In the genomic region with DNA sequence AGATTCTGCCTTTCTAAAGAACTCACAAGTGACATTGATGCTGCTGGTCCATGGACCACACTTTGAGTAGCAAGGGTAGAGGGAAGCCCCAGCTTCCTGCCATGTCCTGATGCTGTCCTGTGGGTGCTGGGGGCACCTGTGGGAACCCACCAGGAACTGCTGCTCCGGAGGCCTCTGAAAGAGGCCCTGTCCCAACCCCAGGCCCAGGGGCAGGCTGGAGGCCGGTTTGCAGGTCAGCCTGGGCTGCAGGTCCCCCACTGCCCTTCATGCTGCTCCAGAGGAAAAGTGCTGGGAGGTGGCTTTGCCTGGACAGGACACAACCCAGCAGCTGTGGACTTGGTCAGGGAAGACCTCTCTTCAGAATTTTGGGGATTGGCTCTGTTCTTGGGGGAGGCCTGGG, we compare ENCODE assay signal across 38 cellular contexts. TPM values are rescaled to one million over a fixed set of nuclear protein-coding genes. Genes with fewer than 3 reads are reported as not detected.
"Had no signal": no experiment of that assay in that cellular context is flagged by ENCODE, and none has a peak within 500 bp of the region (broad histone marks: within the 10 kb centered on the region; RNA-seq: fewer than 3 reads in every experiment).

No MANE protein-coding gene starts in this region.

- ATAC-seq: activated CD8-positive, alpha-beta memory T cell treated with anti-CD3 and anti-CD28 coated beads, Interleukin-2, amount 10 ng/mL, durations not matched to agents 7 days and 5 days; activated T-cell treated with anti-CD3 and anti-CD28 coated beads, Interleukin-2, amount 50 U/mL, for 72 hours; activated T-helper 17 cell treated with anti-CD3 and anti-CD28 coated beads, Interleukin-2, amount 50 U/mL, for 72 hours; body of pancreas had no signal

- H3K4me3 Mint-ChIP-seq: activated CD4-positive, alpha-beta memory T cell treated with anti-CD3 and anti-CD28 coated beads, Interleukin-2, amount 10 ng/mL, durations not matched to agents 7 days and 5 days; activated CD8-positive, alpha-beta memory T cell treated with anti-CD3 and anti-CD28 coated beads, Interleukin-2, amount 10 ng/mL, durations not matched to agents 7 days and 5 days; activated naive CD4-positive, alpha-beta T cell treated with anti-CD3 and anti-CD28 coated beads, Interleukin-2, amount 50 U/mL, for 24 hours; activated naive CD8-positive, alpha-beta T cell treated with anti-CD3 and anti-CD28 coated beads, Interleukin-2, amount 10 ng/mL, durations not matched to agents 7 days and 5 days; activated T-cell treated with anti-CD3 and anti-CD28 coated beads, Interleukin-2, amount 50 U/mL, for 72 hours; activated T-helper 17 cell treated with anti-CD3 and anti-CD28 coated beads, Interleukin-2, amount 50 U/mL, for 72 hours had no signal

- H3K27ac Mint-ChIP-seq: activated CD4-positive, alpha-beta memory T cell treated with anti-CD3 and anti-CD28 coated beads, Interleukin-2, amount 10 ng/mL, durations not matched to agents 7 days and 5 days; activated CD8-positive, alpha-beta memory T cell treated with anti-CD3 and anti-CD28 coated beads, Interleukin-2, amount 10 ng/mL, durations not matched to agents 7 days and 5 days; activated naive CD4-positive, alpha-beta T cell treated with anti-CD3 and anti-CD28 coated beads, Interleukin-2, amount 50 U/mL, for 24 hours; activated naive CD8-positive, alpha-beta T cell treated with anti-CD3 and anti-CD28 coated beads, Interleukin-2, amount 10 ng/mL, durations not matched to agents 7 days and 5 days; activated T-cell treated with anti-CD3 and anti-CD28 coated beads, Interleukin-2, amount 50 U/mL, for 72 hours; activated T-helper 17 cell treated with anti-CD3 and anti-CD28 coated beads, Interleukin-2, amount 50 U/mL, for 72 hours had no signal

- H3K27me3 Mint-ChIP-seq: activated naive CD8-positive, alpha-beta T cell treated with anti-CD3 and anti-CD28 coated beads, Interleukin-2, amount 10 ng/mL, durations not matched to agents 7 days and 5 days had no signal

- H3K36me3 ChIP-seq: ascending aorta, breast epithelium, SJCRH30, WERI-Rb-1 had no signal

- H3K4me3 ChIP-seq: ascending aorta, body of pancreas, breast epithelium, SJCRH30, SK-N-MC had no signal

- H3K9me3 ChIP-seq: ascending aorta, body of pancreas, SJCRH30 had no signal

- H3K4me1 ChIP-seq: ascending aorta, body of pancreas, breast epithelium, SJCRH30 had no signal

- H3K27ac ChIP-seq: ascending aorta, body of pancreas, breast epithelium, KMS-11, SJCRH30, SK-N-MC, WERI-Rb-1 had no signal

- DNase-seq: activated CD4-positive, alpha-beta memory T cell treated with anti-CD3 and anti-CD28 coated beads, Interleukin-2, amount 10 ng/mL, durations not matched to agents 7 days and 5 days; activated CD4-positive, alpha-beta T cell treated with anti-CD3 and anti-CD28 coated beads for 1 hour; activated CD4-positive, alpha-beta T cell treated with anti-CD3 and anti-CD28 coated beads for 48 hours; activated CD4-positive, CD25-positive, alpha-beta regulatory T cell; activated CD8-positive, alpha-beta memory T cell treated with anti-CD3 and anti-CD28 coated beads for 24 hours; activated CD8-positive, alpha-beta memory T cell treated with anti-CD3 and anti-CD28 coated beads, Interleukin-2, amount 10 ng/mL, durations not matched to agents 7 days and 5 days; activated CD8-positive, alpha-beta memory T cell treated with anti-CD3 and anti-CD28 coated beads, Interleukin-2, amount 50 U/mL, for 48 hours; activated effector memory CD4-positive, alpha-beta T cell treated with anti-CD3 and anti-CD28 coated beads, Interleukin-2, amount 50 U/mL, for 16 hours; activated naive CD4-positive, alpha-beta T cell treated with Interleukin-2 at 50 U/mL for 16 hours; activated naive CD8-positive, alpha-beta T cell treated with anti-CD3 and anti-CD28 coated beads, Interleukin-2, amount 10 ng/mL, durations not matched to agents 7 days and 5 days; activated T-cell treated with anti-CD3 and anti-CD28 coated beads, Interleukin-2, amount 50 U/mL, for 72 hours; amygdala; body of pancreas; MM.1S; MV-4-11; NCI-H1092; NCI-H1436 treated with DMSO at 0.1 percent for 48 hours; NCI-H187; NCI-H2029 treated with DMSO at 0.1 percent for 48 hours; NCI-H2107; NCI-H2171; NCI-H2227 treated with DMSO at 0.1 percent for 48 hours; NCI-H446; NCI-H510A treated with DMSO at 0.1 percent for 48 hours; NCI-H69; SHP77; SJCRH30 had no signal

- H3K36me3 Mint-ChIP-seq: activated CD8-positive, alpha-beta memory T cell treated with anti-CD3 and anti-CD28 coated beads, Interleukin-2, amount 10 ng/mL, durations not matched to agents 7 days and 5 days; activated naive CD4-positive, alpha-beta T cell treated with anti-CD3 and anti-CD28 coated beads, Interleukin-2, amount 50 U/mL, for 24 hours; activated naive CD8-positive, alpha-beta T cell treated with anti-CD3 and anti-CD28 coated beads, Interleukin-2, amount 10 ng/mL, durations not matched to agents 7 days and 5 days had no signal

- H3K4me2 ChIP-seq: KMS-11 had no signal

- H3K27me3 ChIP-seq: ascending aorta, body of pancreas, SJCRH30 had no signal

- H3K9ac ChIP-seq: KMS-11 had no signal

- H3K9me3 Mint-ChIP-seq: activated CD4-positive, alpha-beta memory T cell treated with anti-CD3 and anti-CD28 coated beads, Interleukin-2, amount 10 ng/mL, durations not matched to agents 7 days and 5 days; activated naive CD4-positive, alpha-beta T cell treated with anti-CD3 and anti-CD28 coated beads, Interleukin-2, amount 50 U/mL, for 24 hours; activated naive CD8-positive, alpha-beta T cell treated with anti-CD3 and anti-CD28 coated beads, Interleukin-2, amount 10 ng/mL, durations not matched to agents 7 days and 5 days; activated T-cell treated with anti-CD3 and anti-CD28 coated beads, Interleukin-2, amount 50 U/mL, for 72 hours; activated T-helper 17 cell treated with anti-CD3 and anti-CD28 coated beads, Interleukin-2, amount 50 U/mL, for 72 hours had no signal

- H3K4me1 Mint-ChIP-seq: activated CD4-positive, alpha-beta memory T cell treated with anti-CD3 and anti-CD28 coated beads, Interleukin-2, amount 10 ng/mL, durations not matched to agents 7 days and 5 days; activated CD8-positive, alpha-beta memory T cell treated with anti-CD3 and anti-CD28 coated beads, Interleukin-2, amount 10 ng/mL, durations not matched to agents 7 days and 5 days; activated naive CD4-positive, alpha-beta T cell treated with anti-CD3 and anti-CD28 coated beads, Interleukin-2, amount 50 U/mL, for 24 hours; activated naive CD8-positive, alpha-beta T cell treated with anti-CD3 and anti-CD28 coated beads, Interleukin-2, amount 10 ng/mL, durations not matched to agents 7 days and 5 days; activated T-helper 17 cell treated with anti-CD3 and anti-CD28 coated beads, Interleukin-2, amount 50 U/mL, for 72 hours had no signal

RNA-seq across cellular contexts. Expression of gene SLC22A11, which starts 9.6 kb away (rescaled TPM):
- total RNA-seq: activated CD4-positive, alpha-beta memory T cell treated with anti-CD3 and anti-CD28 coated beads, Interleukin-2, amount 10 ng/mL, durations not matched to agents 7 days and 5 days; activated CD8-positive, alpha-beta memory T cell treated with anti-CD3 and anti-CD28 coated beads, Interleukin-2, amount 10 ng/mL, durations not matched to agents 7 days and 5 days; activated naive CD8-positive, alpha-beta T cell treated with anti-CD3 and anti-CD28 coated beads, Interleukin-2, amount 10 ng/mL, durations not matched to agents 7 days and 5 days; activated T-cell treated with anti-CD3 and anti-CD28 coated beads, Interleukin-2, amount 50 U/mL, for 72 hours; activated T-helper 17 cell treated with anti-CD3 and anti-CD28 coated beads, Interleukin-2, amount 50 U/mL, for 72 hours; ascending aorta; body of pancreas; breast epithelium; cardiac septum; LHCN-M2; SJCRH30; T-helper 1 cell treated with Interleukin-12 subunit alpha and Interleukin-12 subunit beta and Interleukin-4 antibody, amounts not matched to agents 30 ng/mL and 1 ng/mL, for 36 hours; T-helper 2 cell treated with Interferon-gamma antibody and Interleukin-4, amounts not matched to agents 100 ng/mL and 5 ng/mL, for 36 hours had no signal

RNA-seq across cellular contexts. Expression of gene SLC22A12, which starts 44.8 kb away (rescaled TPM):
- total RNA-seq: activated CD4-positive, alpha-beta memory T cell treated with anti-CD3 and anti-CD28 coated beads, Interleukin-2, amount 10 ng/mL, durations not matched to agents 7 days and 5 days; activated CD8-positive, alpha-beta memory T cell treated with anti-CD3 and anti-CD28 coated beads, Interleukin-2, amount 10 ng/mL, durations not matched to agents 7 days and 5 days; activated naive CD8-positive, alpha-beta T cell treated with anti-CD3 and anti-CD28 coated beads, Interleukin-2, amount 10 ng/mL, durations not matched to agents 7 days and 5 days; activated T-cell treated with anti-CD3 and anti-CD28 coated beads, Interleukin-2, amount 50 U/mL, for 72 hours; activated T-helper 17 cell treated with anti-CD3 and anti-CD28 coated beads, Interleukin-2, amount 50 U/mL, for 72 hours; ascending aorta; body of pancreas; breast epithelium; cardiac septum; LHCN-M2; SJCRH30; T-helper 1 cell treated with Interleukin-12 subunit alpha and Interleukin-12 subunit beta and Interleukin-4 antibody, amounts not matched to agents 30 ng/mL and 1 ng/mL, for 36 hours; T-helper 2 cell treated with Interferon-gamma antibody and Interleukin-4, amounts not matched to agents 100 ng/mL and 5 ng/mL, for 36 hours had no signal
